ENCODE assay signal across 9 cellular contexts in genomic region chr12:12645968-12646367, GRCh38. TPM values are rescaled to one million over a fixed set of nuclear protein-coding genes. Genes with fewer than 3 reads are reported as not detected.
A peak's percentile ranks its signal among the peaks of the same experiment; 100 is the strongest.
DNase-seq lines count a peak whose midpoint lies in the region; ATAC-seq, FAIRE-seq and TF ChIP-seq lines count a peak whose summit lies in the region.
"Not testable (repeated sequence)": the region's sequence is repeated elsewhere in the genome, so short reads cannot be mapped to it uniquely, and the experiment has no call there.
"Had no signal": no experiment of that assay in that cellular context is flagged by ENCODE, and none has a peak within 500 bp of the region (broad histone marks: within the 10 kb centered on the region; RNA-seq: fewer than 3 reads in every experiment).

No MANE protein-coding gene starts in this region.

- not testable (repeated sequence) for H3K4me1 Mint-ChIP-seq in CD4-positive, alpha-beta T cell (ENCODE audit: low read depth)
- peaks cover 21% of the 10 kb centered on the region for H3K4me1 Mint-ChIP-seq in activated CD4-positive, alpha-beta memory T cell treated with anti-CD3 and anti-CD28 coated beads for 36 hours (ENCODE audit: low read depth)

- TF ChIP-seq CTCF in CD4-positive, alpha-beta T cell (IDR thresholded peaks at IDR 0.05); bronchial epithelial cell (IDR thresholded peaks at IDR 0.05; ENCODE audit: insufficient read depth, low read length, severe bottlenecking): not testable (repeated sequence)

- POLR2A ChIA-PET in CD4-positive, alpha-beta T cell (lab: Charles Lee), result interaction anchor here (0.8 to 3.8 kb wide), 11 partner anchors 13 to 91 kb away, joined by 3 to 27 read pairs (median 5); partner anchors contain the start of genes CREBL2 and DUSP16
- POLR2A ChIA-PET in activated CD4-positive, alpha-beta memory T cell treated with anti-CD3 and anti-CD28 coated beads for 36 hours (lab: Charles Lee), result interaction anchor here (0.6 to 1.6 kb wide), 14 partner anchors 10 to 171 kb away, joined by 3 to 5 read pairs (median 4); partner anchors contain the start of gene DUSP16

- not testable (repeated sequence) for FAIRE-seq in bronchial epithelial cell (lab: Jason Lieb, UNC)

- not testable (repeated sequence) for H3K4me3 ChIP-seq in bronchial epithelial cell (ENCODE audit: low read depth, low read length)

- not testable (repeated sequence) for H3K27ac ChIP-seq in CD4-positive, alpha-beta T cell (ENCODE audit: low read depth, low read length)

- H3K27ac Mint-ChIP-seq in CD4-positive, alpha-beta T cell, result peak overlapping the region; percentile 14
- peak overlapping the region; percentile 82 for H3K27ac Mint-ChIP-seq in activated CD4-positive, alpha-beta memory T cell treated with anti-CD3 and anti-CD28 coated beads for 36 hours

- H3K4me3 Mint-ChIP-seq in CD4-positive, alpha-beta T cell, result not testable (repeated sequence)
- H3K4me3 Mint-ChIP-seq in activated CD4-positive, alpha-beta memory T cell treated with anti-CD3 and anti-CD28 coated beads for 36 hours, result peak overlapping the region; percentile 29

- intact Hi-C loops in CD4-positive, alpha-beta T cell (cut with DNase I, micrococcal nuclease), result loop anchor here (1.0 to 2.0 kb wide), 3 partner anchors 58 to 91 kb away; no protein-coding TSS in a partner anchor
- intact Hi-C loops in activated CD4-positive, alpha-beta memory T cell treated with anti-CD3 and anti-CD28 coated beads for 36 hours (cut with micrococcal nuclease), result loop anchor here (1.0 to 5.0 kb wide), 7 partner anchors 10 to 84 kb away; partner anchors contain the start of gene DUSP16

- H3K36me3 ChIP-seq in bronchial epithelial cell (ENCODE audit: control insufficient read depth, insufficient read depth, low read length), result not testable (repeated sequence)

- H3K27me3 ChIP-seq in CD4-positive, alpha-beta T cell (ENCODE audit: control insufficient read depth, insufficient read depth, low read length); bronchial epithelial cell (ENCODE audit: control insufficient read depth, insufficient read depth, low read length): not testable (repeated sequence)

- CTCF ChIA-PET in CD4-positive, alpha-beta T cell (lab: Charles Lee), result interaction anchor here (0.7 to 2.5 kb wide), 19 partner anchors 9 to 1100 kb away, joined by 3 to 23 read pairs (median 4); partner anchors contain the start of gene CDKN1B
- CTCF ChIA-PET in activated CD4-positive, alpha-beta memory T cell treated with anti-CD3 and anti-CD28 coated beads for 36 hours (lab: Charles Lee), result interaction anchor here (0.6 to 2.9 kb wide), 40 partner anchors 10 to 1898 kb away, joined by 3 to 41 read pairs (median 5); partner anchors contain the start of genes CREBL2 and GPR19

- peaks cover 74% of the 10 kb centered on the region for H3K36me3 Mint-ChIP-seq in CD4-positive, alpha-beta T cell (ENCODE audit: low read depth)
- H3K36me3 Mint-ChIP-seq in activated CD4-positive, alpha-beta memory T cell treated with anti-CD3 and anti-CD28 coated beads for 36 hours, result peaks cover 61% of the 10 kb centered on the region

- H3K27me3 Mint-ChIP-seq in CD4-positive, alpha-beta T cell; activated CD4-positive, alpha-beta memory T cell treated with anti-CD3 and anti-CD28 coated beads for 36 hours: not testable (repeated sequence)

- peaks cover 14% of the 10 kb centered on the region for H3K9me3 Mint-ChIP-seq in CD4-positive, alpha-beta T cell
- H3K9me3 Mint-ChIP-seq in activated CD4-positive, alpha-beta memory T cell treated with anti-CD3 and anti-CD28 coated beads for 36 hours, result peaks cover 39% of the 10 kb centered on the region

- not testable (repeated sequence) for DNase-seq in CD4-positive, alpha-beta T cell
- DNase-seq in HT1080 (ENCODE audit: low read depth) (peak; percentile 80), bronchial epithelial cell (ENCODE audit: low read depth) (peak; percentile 75), renal cortical epithelial cell (ENCODE audit: low read depth) (peak; percentile 42)
- peak; percentile 52 for DNase-seq in activated CD4-positive, alpha-beta memory T cell treated with anti-CD3 and anti-CD28 coated beads for 36 hours

- ATAC-seq in CD4-positive, alpha-beta T cell (ENCODE audit: poor library complexity), result peak; percentile 11
- peak; percentile 54 for ATAC-seq in GM18520 (IDR thresholded peaks at IDR 0.05; ENCODE audit: unreplicated experiment)
- ATAC-seq in GM21528 (IDR thresholded peaks at IDR 0.05; ENCODE audit: low FRiP score, unreplicated experiment), result peak; percentile 62
- ATAC-seq in HG03025 (IDR thresholded peaks at IDR 0.05; ENCODE audit: low FRiP score, unreplicated experiment), result peak; percentile 60

- H3K9me3 ChIP-seq in CD4-positive, alpha-beta T cell (ENCODE audit: control insufficient read depth, low read length), result peaks cover 33% of the 10 kb centered on the region

RNA-seq across cellular contexts. Expression of gene CREBL2, which starts 34.3 kb away (rescaled TPM):
- total RNA-seq in CD4-positive, alpha-beta T cell, result 10 to 100 TPM in 1 of 2 experiments, 1 to 10 TPM in 1; 9.5 to 12.6 TPM
- total RNA-seq in HT1080 (2014; rRNA removed; shearing (Covaris generic)), result 25.4 and 26.8 TPM in 2 replicates
- 19.9 and 20.5 TPM in 2 replicates for polyA plus RNA-seq in HT1080 (2015; cell fraction: cytosol; rRNA removed)
- 10.3 and 11.8 TPM in 2 replicates for polyA plus RNA-seq in HT1080 (2015; cell fraction: nucleus; rRNA removed)
- total RNA-seq in activated CD4-positive, alpha-beta memory T cell treated with anti-CD3 and anti-CD28 coated beads for 36 hours, result 10 to 100 TPM; 30.4 to 32.2 TPM
- total RNA-seq in bronchial epithelial cell, result 17.9 and 23.9 TPM in 2 replicates
- 24.5 and 39.4 TPM in 2 replicates for total RNA-seq in renal cortical epithelial cell

RNA-seq across cellular contexts. Expression of gene GPR19, which starts 50.0 kb away (rescaled TPM):
- total RNA-seq in CD4-positive, alpha-beta T cell, result 1 to 10 TPM; 1.1 to 1.9 TPM
- total RNA-seq in HT1080 (2014; rRNA removed; shearing (Covaris generic)), result 0.37 and 0.73 TPM in 2 replicates
- polyA plus RNA-seq in HT1080 (2015; cell fraction: cytosol; rRNA removed), result 0.41 and 0.94 TPM in 2 replicates
- 1.2 and 3.3 TPM in 2 replicates for polyA plus RNA-seq in HT1080 (2015; cell fraction: nucleus; rRNA removed)
- total RNA-seq in activated CD4-positive, alpha-beta memory T cell treated with anti-CD3 and anti-CD28 coated beads for 36 hours, result 10 to 100 TPM; 23.1 to 24.5 TPM
- total RNA-seq in bronchial epithelial cell (0.13 TPM in 1 of 2 replicates, not detected in the other), renal cortical epithelial cell (0.15 TPM in 1 of 2 replicates, not detected in the other)
- total RNA-seq: gastrocnemius medialis had no signal

Comparison
In these comparisons a context has a peak if more than half of its experiments do, and no peak if none do; other contexts are left out.
1. ATAC-seq: peak in every context shown above with its lines; median percentile 62 in GM21528; 60 in HG03025; 54 in GM18520; 11 in CD4-positive, alpha-beta T cell.
2. RNA of gene GPR19, which starts 50.0 kb away (total RNA-seq): 23.1 to 24.5 TPM in activated CD4-positive, alpha-beta memory T cell treated with anti-CD3 and anti-CD28 coated beads for 36 hours; 1.1 to 1.9 TPM in CD4-positive, alpha-beta T cell, 0.37 to 0.73 TPM in HT1080, 0.15 TPM in renal cortical epithelial cell and 0.13 TPM in bronchial epithelial cell; every median in the first group is over 4 times any median in the second.